Comparison of ENCODE assay signal across 26 cellular contexts in the genomic region with DNA sequence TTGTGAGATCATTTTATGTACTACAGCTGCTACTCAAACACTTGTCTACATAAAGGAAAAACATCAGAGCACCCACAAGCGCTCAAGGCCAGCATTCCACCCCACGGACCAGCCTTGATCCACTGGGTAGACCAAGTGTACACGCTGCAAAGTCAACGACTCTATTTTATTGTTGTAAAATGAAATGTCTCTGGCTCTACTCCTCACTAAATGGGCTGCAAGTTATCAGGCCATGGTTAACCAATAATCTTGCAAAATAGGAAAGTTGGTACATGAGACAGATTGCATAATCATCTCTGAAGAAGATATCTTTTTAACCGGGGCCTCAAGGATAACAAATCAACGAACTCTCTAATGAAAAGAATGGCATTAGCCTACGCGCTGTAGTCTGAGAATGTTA.
DNase-seq lines count a peak whose midpoint lies in the region; ATAC-seq, FAIRE-seq and TF ChIP-seq lines count a peak whose summit lies in the region.
"Had no signal": no experiment of that assay in that cellular context is flagged by ENCODE, and none has a peak within 500 bp of the region (broad histone marks: within the 10 kb centered on the region; RNA-seq: fewer than 3 reads in every experiment).

No MANE protein-coding gene starts in this region.

- TF ChIP-seq POLR2A in K562 (conservative IDR thresholded peaks at IDR 0.05) (no peak), suprapubic skin (IDR thresholded peaks at IDR 0.05) (no peak)

- no peak for ATAC-seq in K562
- ATAC-seq in lower lobe of right lung, result no peak
- ATAC-seq in GM18519 (IDR thresholded peaks at IDR 0.05; ENCODE audit: low FRiP score, unreplicated experiment), result no peak
- ATAC-seq: naive thymus-derived CD8-positive, alpha-beta T cell; SK-N-SH treated with all-trans-retinoic acid at 6 μM for 48 hours; stimulated activated naive CD8-positive, alpha-beta T cell treated with anti-CD3 and anti-CD28 coated beads, Interleukin-15, Interleukin-2, amounts not matched to agents 100 U/mL and 50 U/mL, for 24 hours had no signal

- DNase-seq in CD1c-positive myeloid dendritic cell (ENCODE audit: extremely low spot score) (peak; percentile 43), NOMO-1 treated with DMSO at 0.1 percent for 48 hours (lab: John Stamatoyannopoulos, UW; ENCODE audit: unreplicated experiment) (peak; percentile 85), K562 (ENCODE audit: extremely low read depth in 1 of 4, low spot score in 3 of 4) (no peak), lower lobe of right lung (no peak), glutamatergic neuron (no peak), suprapubic skin (ENCODE audit: low spot score in 2 of 2) (no peak)
- no peak for DNase-seq in CD8-positive, alpha-beta memory T cell
- DNase-seq: ACHN; activated CD4-positive, alpha-beta T cell treated with anti-CD3 and anti-CD28 coated beads, Interleukin-2, amount 50 U/mL, for 4 hours; activated CD4-positive, CD25-positive, alpha-beta regulatory T cell; C1 segment of cervical spinal cord; dorsolateral prefrontal cortex; left cardiac atrium; naive thymus-derived CD8-positive, alpha-beta T cell; NCI-H2081; RPMI8226; stimulated activated naive CD8-positive, alpha-beta T cell treated with anti-CD3 and anti-CD28 coated beads, Interleukin-15, Interleukin-2, amounts not matched to agents 100 U/mL and 50 U/mL, for 24 hours; T-helper 9 cell; thyroid gland had no signal

- H3K9me3 Mint-ChIP-seq in glutamatergic neuron (ENCODE audit: unreplicated experiment), result peaks cover 3% of the 10 kb centered on the region
- H3K9me3 Mint-ChIP-seq in CD8-positive, alpha-beta memory T cell, result no peaks in the 10 kb centered on the region
- H3K9me3 Mint-ChIP-seq: activated naive CD4-positive, alpha-beta T cell treated with anti-CD3 and anti-CD28 coated beads, Interleukin-2, amount 50 U/mL, for 24 hours; naive thymus-derived CD8-positive, alpha-beta T cell had no signal

- no peak overlapping the region for H3K9ac ChIP-seq in K562 (ENCODE audit: insufficient read depth in 1 of 2, low read depth in 2 of 2, low read length in 2 of 2)

- peaks cover 5% of the 10 kb centered on the region for H3K27me3 Mint-ChIP-seq in glutamatergic neuron (ENCODE audit: unreplicated experiment)
- H3K27me3 Mint-ChIP-seq in CD8-positive, alpha-beta memory T cell, result peaks cover 0 to 3% of the 10 kb centered on the region in 2 donors
- H3K27me3 Mint-ChIP-seq: activated naive CD4-positive, alpha-beta T cell treated with anti-CD3 and anti-CD28 coated beads, Interleukin-2, amount 50 U/mL, for 24 hours; naive thymus-derived CD8-positive, alpha-beta T cell had no signal

- TF ChIP-seq CTCF in K562 (IDR thresholded peaks at IDR 0.05 in 2 of 3, conservative IDR thresholded peaks at IDR 0.05 in 1 of 3; ENCODE audit: insufficient read depth in 2 of 3, low read depth in 1 of 3, low read length in 3 of 3), result no peak
- no peak for TF ChIP-seq CTCF in lower lobe of right lung (IDR thresholded peaks at IDR 0.05)
- TF ChIP-seq CTCF in glutamatergic neuron (IDR thresholded peaks at IDR 0.05; ENCODE audit: partially characterized antibody, unreplicated experiment), result no peak
- TF ChIP-seq CTCF in suprapubic skin (IDR thresholded peaks at IDR 0.05), result no peak

- H3K4me3 Mint-ChIP-seq in glutamatergic neuron (ENCODE audit: unreplicated experiment), result no peak overlapping the region
- no peak overlapping the region for H3K4me3 Mint-ChIP-seq in CD8-positive, alpha-beta memory T cell
- H3K4me3 Mint-ChIP-seq: activated naive CD4-positive, alpha-beta T cell treated with anti-CD3 and anti-CD28 coated beads, Interleukin-2, amount 50 U/mL, for 24 hours had no signal

- CTCF ChIA-PET in K562 (lab: Yijun Ruan, JAX; ENCODE audit: low intra/inter-chr PET ratio), result no interaction called here
- CTCF ChIA-PET in CD8-positive, alpha-beta memory T cell (lab: Charles Lee), result no interaction called here

- H3K79me2 ChIP-seq in K562 (ENCODE audit: control insufficient read depth, insufficient read depth, low read length), result no peaks in the 10 kb centered on the region

- H3K27me3 ChIP-seq in K562 (ENCODE audit: control insufficient read depth in 2 of 2, insufficient read depth in 2 of 2, low read length in 2 of 2), result peaks cover 2 to 10% of the 10 kb centered on the region in 2 experiments; a peak in 3 of 5 replicates
- no peaks in the 10 kb centered on the region for H3K27me3 ChIP-seq in lower lobe of right lung (ENCODE audit: low read depth)
- H3K27me3 ChIP-seq in suprapubic skin, result no peaks in the 10 kb centered on the region
- H3K27me3 ChIP-seq in CD8-positive, alpha-beta memory T cell (ENCODE audit: insufficient read depth, low read length, poor library complexity, severe bottlenecking), result no peaks in the 10 kb centered on the region
- H3K27me3 ChIP-seq: dorsolateral prefrontal cortex, thyroid gland had no signal

- peaks cover 5% of the 10 kb centered on the region for H3K36me3 Mint-ChIP-seq in glutamatergic neuron (ENCODE audit: unreplicated experiment)
- H3K36me3 Mint-ChIP-seq in CD8-positive, alpha-beta memory T cell, result peaks cover 0 to 36% (median 19%) of the 10 kb centered on the region in 3 donors

- POLR2A ChIA-PET in K562 (lab: Yijun Ruan, JAX), result no interaction called here
- POLR2A ChIA-PET in CD8-positive, alpha-beta memory T cell (lab: Charles Lee), result no interaction called here

- H3K27ac ChIP-seq in K562 (ENCODE audit: extremely low read depth, low read depth, low read length) (no peak overlapping the region), lower lobe of right lung (peak overlapping the region; percentile 53), suprapubic skin (no peak overlapping the region)
- no peak overlapping the region for H3K27ac ChIP-seq in CD8-positive, alpha-beta memory T cell (ENCODE audit: low read depth, low read length)
- H3K27ac ChIP-seq: thyroid gland had no signal

- H4K20me1 ChIP-seq in K562 (replicated peaks; ENCODE audit: control insufficient read depth, insufficient read depth, low read length), result no peaks in the 10 kb centered on the region

- intact Hi-C loops in K562 (cut with micrococcal nuclease), result no loop called here
- intact Hi-C loops in lower lobe of right lung (cut with DNase I), result no loop called here

- no peak overlapping the region for H3K4me3 ChIP-seq in K562
- H3K4me3 ChIP-seq in lower lobe of right lung, result no peak overlapping the region
- H3K4me3 ChIP-seq in suprapubic skin, result no peak overlapping the region
- H3K4me3 ChIP-seq in CD8-positive, alpha-beta memory T cell (ENCODE audit: low read length), result no peak overlapping the region
- H3K4me3 ChIP-seq: HAP-1, thyroid gland had no signal

- H3K27ac Mint-ChIP-seq in glutamatergic neuron (ENCODE audit: unreplicated experiment), result no peak overlapping the region
- H3K27ac Mint-ChIP-seq in CD8-positive, alpha-beta memory T cell, result no peak overlapping the region

- TF ChIP-seq EP300 in K562 (IDR thresholded peaks at IDR 0.05; ENCODE audit: low read length) (no peak), suprapubic skin (IDR thresholded peaks at IDR 0.05) (no peak)

- H3K4me1 ChIP-seq in K562 (replicated peaks in 1 of 2; ENCODE audit: control insufficient read depth in 2 of 2, insufficient read depth in 2 of 2, low read length in 2 of 2), result no peaks in the 10 kb centered on the region; a peak in 1 of 5 replicates
- H3K4me1 ChIP-seq in lower lobe of right lung, result peaks cover 9% of the 10 kb centered on the region
- peaks cover 16% of the 10 kb centered on the region for H3K4me1 ChIP-seq in suprapubic skin
- no peaks in the 10 kb centered on the region for H3K4me1 ChIP-seq in CD8-positive, alpha-beta memory T cell (ENCODE audit: insufficient read depth, low read length)
- H3K4me1 ChIP-seq: HAP-1 had no signal

- in situ Hi-C loops in K562 (cut with MboI), result no loop called here

- no peak overlapping the region for H2AFZ ChIP-seq in K562 (ENCODE audit: low read depth, low read length)

- WGBS in K562 (ENCODE audit: insufficient coverage, low coverage, missing lambda C conversion rate), result 12% methylated on average over 8 of the region's 8 CpGs
- 84% methylated on average over 8 of the region's 8 CpGs for WGBS in suprapubic skin

- H3K9me1 ChIP-seq in K562 (ENCODE audit: control insufficient read depth, insufficient read depth, low read length), result no peaks in the 10 kb centered on the region

- no peak for FAIRE-seq in K562 (lab: Jason Lieb, UNC)
- FAIRE-seq: astrocyte, D721Med, GM12891 had no signal

- TF ChIP-seq RAD21 in K562 (CRISPR knock-in tag; conservative IDR thresholded peaks at IDR 0.05 in 1 of 2, IDR thresholded peaks at IDR 0.05 in 1 of 2), result no peak

- no TSS peak for BruUV-seq in K562 (replicated peaks; lab: Mats Ljungman, UMichigan)

- no peak overlapping the region for H3K4me2 ChIP-seq in K562 (ENCODE audit: insufficient read depth, low read length)

- H3K4me1 Mint-ChIP-seq in glutamatergic neuron (ENCODE audit: low read depth, unreplicated experiment), result peaks cover 33% of the 10 kb centered on the region
- H3K4me1 Mint-ChIP-seq in CD8-positive, alpha-beta memory T cell, result peaks cover 22 to 50% (median 35%) of the 10 kb centered on the region in 3 donors

- H3K9me3 ChIP-seq in K562 (replicated peaks; ENCODE audit: control insufficient read depth, insufficient read depth, low read depth, low read length) (no peaks in the 10 kb centered on the region), lower lobe of right lung (no peaks in the 10 kb centered on the region), suprapubic skin (no peaks in the 10 kb centered on the region)
- H3K9me3 ChIP-seq in CD8-positive, alpha-beta memory T cell (ENCODE audit: low read length), result no peaks in the 10 kb centered on the region
- H3K9me3 ChIP-seq: HAP-1, thyroid gland had no signal

- no peaks in the 10 kb centered on the region for H3K36me3 ChIP-seq in K562 (ENCODE audit: control insufficient read depth, insufficient read depth, low read length)
- no peaks in the 10 kb centered on the region for H3K36me3 ChIP-seq in lower lobe of right lung
- no peaks in the 10 kb centered on the region for H3K36me3 ChIP-seq in suprapubic skin
- H3K36me3 ChIP-seq in CD8-positive, alpha-beta memory T cell (ENCODE audit: insufficient read depth, low read length), result no peaks in the 10 kb centered on the region
- H3K36me3 ChIP-seq: HAP-1, thyroid gland had no signal

TF ChIP-seq in K562, 482 proteins besides CTCF, POLR2A, EP300 and RAD21:
- TF ChIP-seq, protein P1, sequence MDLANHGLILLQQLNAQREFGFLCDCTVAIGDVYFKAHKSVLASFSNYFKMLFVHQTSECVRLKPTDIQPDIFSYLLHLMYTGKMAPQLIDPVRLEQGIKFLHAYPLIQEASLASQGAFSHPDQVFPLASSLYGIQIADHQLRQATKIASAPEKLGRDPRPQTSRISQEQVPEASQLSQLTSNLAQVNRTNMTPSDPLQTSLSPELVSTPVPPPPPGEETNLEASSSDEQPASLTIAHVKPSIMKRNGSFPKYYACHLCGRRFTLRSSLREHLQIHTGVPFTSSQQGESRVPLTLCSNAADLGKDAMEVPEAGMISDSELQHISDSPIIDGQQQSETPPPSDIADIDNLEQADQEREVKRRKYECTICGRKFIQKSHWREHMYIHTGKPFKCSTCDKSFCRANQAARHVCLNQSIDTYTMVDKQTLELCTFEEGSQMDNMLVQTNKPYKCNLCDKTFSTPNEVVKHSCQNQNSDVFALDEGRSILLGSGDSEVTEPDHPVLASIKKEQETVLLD (IDR thresholded peaks at IDR 0.05), result no peak
- TF ChIP-seq CEBPB (tag; IDR thresholded peaks at IDR 0.05), result peak; percentile 68

Comparison
In these comparisons a context has a peak if more than half of its experiments do, and no peak if none do; other contexts are left out.
1. DNase-seq: peak in CD1c-positive myeloid dendritic cell (single experiment) and NOMO-1 treated with DMSO at 0.1 percent for 48 hours (single experiment); none in K562 (0 of 4), lower lobe of right lung (single experiment), glutamatergic neuron (single experiment), suprapubic skin (0 of 2) and CD8-positive, alpha-beta memory T cell (0 of 5).